Comparison of ENCODE assay signal across 16 cellular contexts in the genomic region with DNA sequence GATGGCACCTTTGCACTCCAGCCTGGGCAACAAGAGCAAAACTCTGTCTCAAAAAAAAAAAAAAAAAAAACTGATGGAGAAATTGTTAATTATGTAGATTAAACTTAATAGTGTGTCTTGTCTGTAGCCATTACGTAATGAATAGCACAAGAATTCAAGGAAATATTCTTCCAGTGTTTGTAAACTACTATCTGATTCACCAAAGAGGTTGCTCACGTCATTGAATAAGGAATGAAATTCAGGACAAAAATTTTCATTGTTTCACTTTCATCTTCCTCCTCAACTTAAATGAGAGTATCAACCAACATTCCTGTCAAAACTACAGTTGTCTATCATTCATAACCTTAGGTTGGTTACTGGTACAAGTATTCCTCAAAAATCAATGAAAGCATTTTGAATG. TPM values are rescaled to one million over a fixed set of nuclear protein-coding genes. Genes with fewer than 3 reads are reported as not detected.
DNase-seq lines count a peak whose midpoint lies in the region; ATAC-seq and TF ChIP-seq lines count a peak whose summit lies in the region.
"Had no signal": no experiment of that assay in that cellular context is flagged by ENCODE, and none has a peak within 500 bp of the region (broad histone marks: within the 10 kb centered on the region; RNA-seq: fewer than 3 reads in every experiment).

No MANE protein-coding gene starts in this region.

- no peak overlapping the region for H3K27ac Mint-ChIP-seq in natural killer cell
- H3K27ac Mint-ChIP-seq: CD8-positive, alpha-beta memory T cell had no signal

- TF ChIP-seq CTCF in natural killer cell (IDR thresholded peaks at IDR 0.05): no peak

- peak; percentile 73 for DNase-seq in ELR (ENCODE audit: low read depth)
- DNase-seq in adipocyte (ENCODE audit: low read depth): peak; percentile 10
- DNase-seq in epithelial cell of prostate (ENCODE audit: low read depth, low spot score): no peak
- DNase-seq in renal cortical epithelial cell (ENCODE audit: low read depth): peak; percentile 15
- no peak for DNase-seq in natural killer cell
- no peak for DNase-seq in NCI-H1436 (lab: John Stamatoyannopoulos, UW)
- DNase-seq: ACHN; CD8-positive, alpha-beta memory T cell; H7; NCI-H1092; NCI-H187; NCI-H69; NK-92 treated with Interleukin-12 subunit alpha and Interleukin-12 subunit beta, amount 100 ng/mL, for 24 hours; SK-N-SH had no signal

- H3K27me3 ChIP-seq in adipocyte (replicated peaks; ENCODE audit: control insufficient read depth, insufficient read depth, low read length): no peaks in the 10 kb centered on the region

- no peaks in the 10 kb centered on the region for H3K9me3 ChIP-seq in adipocyte (ENCODE audit: control insufficient read depth, low read length)
- H3K9me3 ChIP-seq: SK-N-SH had no signal

- intact Hi-C loops in natural killer cell (cut with micrococcal nuclease): no loop called here

- H3K4me3 ChIP-seq in adipocyte (ENCODE audit: low read length): no peak overlapping the region

- no peak overlapping the region for H3K9ac ChIP-seq in adipocyte (ENCODE audit: low read length)
- H3K9ac ChIP-seq: SK-N-SH had no signal

- no peaks in the 10 kb centered on the region for H3K9me3 Mint-ChIP-seq in natural killer cell
- H3K9me3 Mint-ChIP-seq: CD8-positive, alpha-beta memory T cell had no signal

- no peak overlapping the region for H3K4me3 Mint-ChIP-seq in natural killer cell
- H3K4me3 Mint-ChIP-seq: CD8-positive, alpha-beta memory T cell had no signal

- H3K36me3 Mint-ChIP-seq in natural killer cell: no peaks in the 10 kb centered on the region
- H3K36me3 Mint-ChIP-seq: CD8-positive, alpha-beta memory T cell had no signal

- no peaks in the 10 kb centered on the region for H3K27me3 Mint-ChIP-seq in natural killer cell (ENCODE audit: low read depth in 2 of 2)
- H3K27me3 Mint-ChIP-seq: CD8-positive, alpha-beta memory T cell had no signal

- peak overlapping the region; percentile 61 for H3K27ac ChIP-seq in epithelial cell of prostate

- no peaks in the 10 kb centered on the region for H3K36me3 ChIP-seq in adipocyte (ENCODE audit: control insufficient read depth, insufficient read depth, low read length, severe bottlenecking)

- H3K4me1 ChIP-seq in adipocyte (ENCODE audit: control insufficient read depth, insufficient read depth, low read length): peaks cover 5% of the 10 kb centered on the region

- ATAC-seq in natural killer cell: no peak
- ATAC-seq in HG03025 (IDR thresholded peaks at IDR 0.05; ENCODE audit: low FRiP score, unreplicated experiment): no peak
- ATAC-seq in HG02884 (IDR thresholded peaks at IDR 0.05; ENCODE audit: unreplicated experiment): no peak

- no peaks in the 10 kb centered on the region for H3K4me1 Mint-ChIP-seq in natural killer cell
- H3K4me1 Mint-ChIP-seq: CD8-positive, alpha-beta memory T cell had no signal

RNA-seq across cellular contexts. Expression of gene MYO18A, which starts 30.7 kb away (rescaled TPM):
- total RNA-seq in renal cortical epithelial cell: 25.4 and 65.5 TPM in 2 replicates
- 100 to 1,000 TPM; 110 to 117 (median 115) TPM for total RNA-seq in natural killer cell

RNA-seq across cellular contexts. Expression of gene CRYBA1, which starts 35.8 kb away (rescaled TPM):
- total RNA-seq in renal cortical epithelial cell (not detected in 2 replicates), natural killer cell (not detected)
- total RNA-seq: CD8-positive, alpha-beta memory T cell; H7 had no signal

Comparison
In these comparisons a context has a peak if more than half of its experiments do, and no peak if none do; other contexts are left out.
1. DNase-seq: peak in ELR (single experiment), adipocyte (single experiment) and renal cortical epithelial cell (single experiment); none in epithelial cell of prostate (single experiment), natural killer cell (single experiment) and NCI-H1436 (single experiment).